10 cellular contexts compared by ENCODE assay signal in genomic region chr3:98513136-98513535, GRCh38. TPM values are rescaled to one million over a fixed set of nuclear protein-coding genes. Genes with fewer than 3 reads are reported as not detected.
A peak's percentile ranks its signal among the peaks of the same experiment; 100 is the strongest.
DNase-seq lines count a peak whose midpoint lies in the region; ATAC-seq and TF ChIP-seq lines count a peak whose summit lies in the region.
"Had no signal": no experiment of that assay in that cellular context is flagged by ENCODE, and none has a peak within 500 bp of the region (broad histone marks: within the 10 kb centered on the region; RNA-seq: fewer than 3 reads in every experiment).

No MANE protein-coding gene starts in this region.

- H3K36me3 ChIP-seq in MG63 (peaks cover 40% of the 10 kb centered on the region), mammary epithelial cell (ENCODE audit: insufficient read depth, low read length) (peaks cover 12% of the 10 kb centered on the region)

- H3K4me3 ChIP-seq in MG63 (no peak overlapping the region), mammary epithelial cell (replicated peaks in 1 of 3; ENCODE audit: insufficient read depth in 1 of 3, low read depth in 2 of 3, low read length in 3 of 3) (no peak overlapping the region)

- H3K4me2 ChIP-seq in mammary epithelial cell (ENCODE audit: insufficient read depth, low read depth, low read length), result peak overlapping the region; percentile 26

- in situ Hi-C loops in mammary epithelial cell (cut with MboI; ENCODE audit: low sequenced_read_pairs in 2 of 2), result no loop called here

- peak overlapping the region; percentile 33 for H3K27ac ChIP-seq in mammary epithelial cell (ENCODE audit: insufficient read depth, low read depth, low read length)

- intact Hi-C loops in mammary epithelial cell (cut with micrococcal nuclease), result loop anchor here (1.0 to 2.0 kb wide), 3 partner anchors 9 to 66 kb away; partner anchors contain the start of gene CLDND1

- no peak overlapping the region for H2AFZ ChIP-seq in mammary epithelial cell (ENCODE audit: low read depth, low read length)

- peaks cover 11% of the 10 kb centered on the region for H3K79me2 ChIP-seq in mammary epithelial cell (ENCODE audit: insufficient read depth, low read length)

- no peak for TF ChIP-seq CTCF in mammary epithelial cell (conservative IDR thresholded peaks at IDR 0.05 in 1 of 2, IDR thresholded peaks at IDR 0.05 in 1 of 2; ENCODE audit: extremely low read depth in 1 of 2, insufficient read depth in 1 of 2, low read depth in 1 of 2, low read length in 2 of 2)

- CTCF ChIA-PET in mammary epithelial cell (lab: Charles Lee; ENCODE audit: low non-redundant PET), result no interaction called here

- no TSS peak for BruUV-seq in mammary epithelial cell (replicated peaks; lab: Mats Ljungman, UMichigan)

- H3K4me1 ChIP-seq in mammary epithelial cell (ENCODE audit: insufficient read depth, low read length), result peaks cover 20% of the 10 kb centered on the region

- dilution Hi-C loops in mammary epithelial cell (cut with HindIII; ENCODE audit: low sequenced_read_pairs), result no loop called here

- no peak overlapping the region for H3K9ac ChIP-seq in mammary epithelial cell (ENCODE audit: insufficient read depth, low read length)

- ATAC-seq in GM19035 (IDR thresholded peaks at IDR 0.05; ENCODE audit: unreplicated experiment) (no peak), GM21825 (IDR thresholded peaks at IDR 0.05; ENCODE audit: unreplicated experiment) (no peak)

- DNase-seq in ELR (ENCODE audit: low read depth), result peak; percentile 62
- DNase-seq in MG63, result peak; percentile 69
- peak; percentile 92 for DNase-seq in mammary epithelial cell
- peak; percentile 60 for DNase-seq in pons (ENCODE audit: low spot score)
- no peak for DNase-seq in NCI-H1417 (lab: John Stamatoyannopoulos, UW)
- DNase-seq: activated naive CD8-positive, alpha-beta T cell treated with anti-CD3 and anti-CD28 coated beads, Interleukin-2, amount 10 ng/mL, durations not matched to agents 7 days and 5 days; NCI-H526 had no signal

- H4K20me1 ChIP-seq in mammary epithelial cell (ENCODE audit: insufficient read depth, low read length), result no peaks in the 10 kb centered on the region

- H3K27me3 ChIP-seq in MG63, result no peaks in the 10 kb centered on the region
- H3K27me3 ChIP-seq in mammary epithelial cell (ENCODE audit: insufficient read depth, low read length), result no peaks in the 10 kb centered on the region

- H3K9me3 ChIP-seq in MG63 (no peaks in the 10 kb centered on the region), mammary epithelial cell (replicated peaks; ENCODE audit: insufficient read depth, low read length) (no peaks in the 10 kb centered on the region)

- 0% methylated on average over 3 of the region's 4 CpGs for WGBS in mammary epithelial cell (ENCODE audit: low coverage, missing lambda C conversion rate)

RNA-seq across cellular contexts. Expression of gene CLDND1, which starts 9.6 kb away (rescaled TPM):
- total RNA-seq in MG63 (2014; rRNA removed; shearing (Covaris generic); ENCODE audit: low replicate concordance), result 53.0 and 105 TPM in 2 replicates
- total RNA-seq in mammary epithelial cell, result 10 to 100 TPM; 76.9 to 90.0 TPM
- polyA plus RNA-seq in mammary epithelial cell, result 72.5 TPM
- 43.8 TPM for polyA minus RNA-seq in mammary epithelial cell

RNA-seq across cellular contexts. Expression of gene OR5K2, which starts 15.7 kb away (rescaled TPM):
- total RNA-seq in MG63 (2014; rRNA removed; shearing (Covaris generic); ENCODE audit: low replicate concordance), result not detected in 2 replicates
- not detected for total RNA-seq in mammary epithelial cell
- polyA plus RNA-seq in mammary epithelial cell, result not detected
- not detected for polyA minus RNA-seq in mammary epithelial cell
- total RNA-seq: activated naive CD8-positive, alpha-beta T cell treated with anti-CD3 and anti-CD28 coated beads, Interleukin-2, amount 10 ng/mL, durations not matched to agents 7 days and 5 days; frontal cortex had no signal

RNA-seq across cellular contexts. Expression of gene GPR15, which starts 18.6 kb away (rescaled TPM):
- total RNA-seq in MG63 (2014; rRNA removed; shearing (Covaris generic); ENCODE audit: low replicate concordance), result not detected in 2 replicates
- not detected for total RNA-seq in mammary epithelial cell
- not detected for polyA plus RNA-seq in mammary epithelial cell
- polyA minus RNA-seq in mammary epithelial cell, result not detected
- total RNA-seq: frontal cortex had no signal

RNA-seq across cellular contexts. Expression of gene OR5K1, which starts 50.1 kb away (rescaled TPM):
- total RNA-seq in MG63 (2014; rRNA removed; shearing (Covaris generic); ENCODE audit: low replicate concordance), result not detected in 2 replicates
- not detected for total RNA-seq in mammary epithelial cell
- not detected for polyA plus RNA-seq in mammary epithelial cell
- not detected for polyA minus RNA-seq in mammary epithelial cell
- total RNA-seq: activated naive CD8-positive, alpha-beta T cell treated with anti-CD3 and anti-CD28 coated beads, Interleukin-2, amount 10 ng/mL, durations not matched to agents 7 days and 5 days; frontal cortex had no signal

Comparison
In these comparisons a context has a peak if more than half of its experiments do, and no peak if none do; other contexts are left out.
1. DNase-seq: peak in ELR (single experiment), MG63 (single experiment), mammary epithelial cell (single experiment) and pons (single experiment); none in NCI-H1417 (0 of 3).